20 cellular contexts compared by ENCODE assay signal in genomic region chr17:17089796-17090641, GRCh38. TPM values are rescaled to one million over a fixed set of nuclear protein-coding genes. Genes with fewer than 3 reads are reported as not detected.
DNase-seq lines count a peak whose midpoint lies in the region; ATAC-seq, FAIRE-seq and TF ChIP-seq lines count a peak whose summit lies in the region.
"Had no signal": no experiment of that assay in that cellular context is flagged by ENCODE, and none has a peak within 500 bp of the region (broad histone marks: within the 10 kb centered on the region; RNA-seq: fewer than 3 reads in every experiment).

No MANE protein-coding gene starts in this region.

- H3K36me3 Mint-ChIP-seq in activated CD4-positive, alpha-beta memory T cell treated with anti-CD3 and anti-CD28 coated beads for 36 hours, result peaks cover 2% of the 10 kb centered on the region
- peaks cover 9% of the 10 kb centered on the region for H3K36me3 Mint-ChIP-seq in activated CD4-positive, alpha-beta memory T cell treated with anti-CD3 and anti-CD28 coated beads, Interleukin-2, amount 10 ng/mL, durations not matched to agents 7 days and 5 days (ENCODE audit: low read depth)

- WGBS in small intestine, 3 donors, result 79 to 85% (median 80%) methylated on average over 18 of the region's 18 CpGs

- no peaks in the 10 kb centered on the region for H3K9me3 Mint-ChIP-seq in activated CD4-positive, alpha-beta memory T cell treated with anti-CD3 and anti-CD28 coated beads for 36 hours
- H3K9me3 Mint-ChIP-seq in activated CD4-positive, alpha-beta memory T cell treated with anti-CD3 and anti-CD28 coated beads, Interleukin-2, amount 10 ng/mL, durations not matched to agents 7 days and 5 days, result no peaks in the 10 kb centered on the region
- H3K9me3 Mint-ChIP-seq: CD8-positive, alpha-beta T cell; nephron; stimulated activated naive CD8-positive, alpha-beta T cell treated with anti-CD3 and anti-CD28 coated beads, Interleukin-15, Interleukin-2, amounts not matched to agents 100 ng/mL and 50 ng/mL, for 24 hours; T-helper 2 cell treated with Interferon-gamma antibody and Interleukin-4, amounts not matched to agents 5 μg/mL and 100 μg/mL, for 36 hours had no signal

- POLR2A ChIA-PET in activated CD4-positive, alpha-beta memory T cell treated with anti-CD3 and anti-CD28 coated beads for 36 hours (lab: Charles Lee), result no interaction called here
- POLR2A ChIA-PET in activated CD4-positive, alpha-beta memory T cell treated with anti-CD3 and anti-CD28 coated beads, Interleukin-2, amount 10 ng/mL, durations not matched to agents 7 days and 5 days (lab: Charles Lee), result no interaction called here
- POLR2A ChIA-PET in PC-3 (lab: Charles Lee; ENCODE audit: unreplicated experiment), result interaction anchor here (0.7 kb wide), 2 partner anchors 24 to 55 kb away, joined by 3 to 5 read pairs; no protein-coding TSS in a partner anchor

- peak overlapping the region; percentile 2; the same call in 1 of the 2 replicates for H3K27ac ChIP-seq in PC-3 (ENCODE audit: low read length)
- peak overlapping the region; percentile 12 for H3K27ac ChIP-seq in epithelial cell of prostate
- H3K27ac ChIP-seq in small intestine (ENCODE audit: low read depth in 1 of 2, low read length in 1 of 2), result peak overlapping the region; percentile 32 to 56
- H3K27ac ChIP-seq: uterus had no signal

- TF ChIP-seq POLR2A in H54 (IDR thresholded peaks at IDR 0.05; ENCODE audit: low read depth, low read length), result no peak

- no peak overlapping the region for H2AFZ ChIP-seq in PC-3 (ENCODE audit: low read length)

- H3K27me3 ChIP-seq in PC-3 (ENCODE audit: low read length) (no peaks in the 10 kb centered on the region), small intestine (ENCODE audit: control insufficient read depth in 2 of 2, insufficient read depth in 2 of 2, low read length in 2 of 2) (no peaks in the 10 kb centered on the region)
- H3K27me3 ChIP-seq: uterus had no signal

- TF ChIP-seq CTCF in PC-3 (conservative IDR thresholded peaks at IDR 0.05; ENCODE audit: low read depth, low read length), result no peak

- ATAC-seq in PC-3, result no peak
- no peak for ATAC-seq in HG03457 (IDR thresholded peaks at IDR 0.05; ENCODE audit: unreplicated experiment)
- ATAC-seq: CD8-positive, alpha-beta T cell had no signal

- peak overlapping the region; percentile 67 for H3K27ac Mint-ChIP-seq in activated CD4-positive, alpha-beta memory T cell treated with anti-CD3 and anti-CD28 coated beads for 36 hours
- no peak overlapping the region for H3K27ac Mint-ChIP-seq in activated CD4-positive, alpha-beta memory T cell treated with anti-CD3 and anti-CD28 coated beads, Interleukin-2, amount 10 ng/mL, durations not matched to agents 7 days and 5 days
- H3K27ac Mint-ChIP-seq: CD8-positive, alpha-beta T cell had no signal

- H3K27me3 Mint-ChIP-seq in activated CD4-positive, alpha-beta memory T cell treated with anti-CD3 and anti-CD28 coated beads for 36 hours, result no peaks in the 10 kb centered on the region
- no peaks in the 10 kb centered on the region for H3K27me3 Mint-ChIP-seq in activated CD4-positive, alpha-beta memory T cell treated with anti-CD3 and anti-CD28 coated beads, Interleukin-2, amount 10 ng/mL, durations not matched to agents 7 days and 5 days
- H3K27me3 Mint-ChIP-seq: stimulated activated naive CD8-positive, alpha-beta T cell treated with anti-CD3 and anti-CD28 coated beads, Interleukin-15, Interleukin-2, amounts not matched to agents 100 ng/mL and 50 ng/mL, for 24 hours had no signal

- no peaks in the 10 kb centered on the region for H3K9me2 ChIP-seq in PC-3 (replicated peaks; ENCODE audit: low read length)

- no peaks in the 10 kb centered on the region for H3K9me3 ChIP-seq in PC-3 (ENCODE audit: low read length)
- no peaks in the 10 kb centered on the region for H3K9me3 ChIP-seq in small intestine (ENCODE audit: control insufficient read depth, low read depth)
- H3K9me3 ChIP-seq: uterus had no signal

- peaks cover 100% of the 10 kb centered on the region for H3K79me2 ChIP-seq in PC-3 (ENCODE audit: low read length)

- no peak overlapping the region for H3K4me3 Mint-ChIP-seq in activated CD4-positive, alpha-beta memory T cell treated with anti-CD3 and anti-CD28 coated beads for 36 hours
- no peak overlapping the region for H3K4me3 Mint-ChIP-seq in activated CD4-positive, alpha-beta memory T cell treated with anti-CD3 and anti-CD28 coated beads, Interleukin-2, amount 10 ng/mL, durations not matched to agents 7 days and 5 days
- H3K4me3 Mint-ChIP-seq: CD8-positive, alpha-beta T cell; nephron; stimulated activated naive CD8-positive, alpha-beta T cell treated with anti-CD3 and anti-CD28 coated beads, Interleukin-15, Interleukin-2, amounts not matched to agents 100 ng/mL and 50 ng/mL, for 24 hours; T-helper 2 cell treated with Interferon-gamma antibody and Interleukin-4, amounts not matched to agents 5 μg/mL and 100 μg/mL, for 36 hours had no signal

- H4K20me1 ChIP-seq in PC-3 (ENCODE audit: low read length), result peaks cover 98% of the 10 kb centered on the region

- H3F3A ChIP-seq in PC-3 (ENCODE audit: low read length, unreplicated experiment), result peaks cover 28% of the 10 kb centered on the region

- H3K4me1 Mint-ChIP-seq in activated CD4-positive, alpha-beta memory T cell treated with anti-CD3 and anti-CD28 coated beads for 36 hours (ENCODE audit: low read depth), result peaks cover 44% of the 10 kb centered on the region
- H3K4me1 Mint-ChIP-seq in activated CD4-positive, alpha-beta memory T cell treated with anti-CD3 and anti-CD28 coated beads, Interleukin-2, amount 10 ng/mL, durations not matched to agents 7 days and 5 days, result peaks cover 21% of the 10 kb centered on the region

- no peak overlapping the region for H3K9ac ChIP-seq in PC-3 (ENCODE audit: low read length)

- CTCF ChIA-PET in activated CD4-positive, alpha-beta memory T cell treated with anti-CD3 and anti-CD28 coated beads for 36 hours (lab: Charles Lee), result interaction anchor here (0.7 kb wide), 1 partner anchor 524 kb away, joined by 3 read pairs; no protein-coding TSS in a partner anchor
- CTCF ChIA-PET in activated CD4-positive, alpha-beta memory T cell treated with anti-CD3 and anti-CD28 coated beads, Interleukin-2, amount 10 ng/mL, durations not matched to agents 7 days and 5 days (lab: Charles Lee), result no interaction called here
- CTCF ChIA-PET in PC-3 (lab: Charles Lee), result no interaction called here

- H3K4me3 ChIP-seq in PC-3 (ENCODE audit: low read length) (no peak overlapping the region), small intestine (ENCODE audit: low read depth in 1 of 2, low read length in 2 of 2) (no peak overlapping the region)
- H3K4me3 ChIP-seq: uterus had no signal

- H3K4me1 ChIP-seq in PC-3 (ENCODE audit: insufficient read depth, low read length) (peaks cover 33% of the 10 kb centered on the region), small intestine (ENCODE audit: control insufficient read depth in 2 of 2, insufficient read depth in 1 of 2, low read depth in 1 of 2, low read length in 1 of 2) (peaks cover 11 to 16% of the 10 kb centered on the region in 2 donors)

- no peak for FAIRE-seq in small intestine (lab: Jason Lieb, UNC)
- no peak for FAIRE-seq in H54 (lab: Jason Lieb, UNC)
- FAIRE-seq: A204.1 had no signal

- H3K4me2 ChIP-seq in PC-3 (ENCODE audit: low read length), result 0 out of 2 replicates have a peak overlapping the region, but pooled peaks have one; percentile 7

- no peak for DNase-seq in activated CD4-positive, alpha-beta memory T cell treated with anti-CD3 and anti-CD28 coated beads for 36 hours
- no peak for DNase-seq in activated CD4-positive, alpha-beta memory T cell treated with anti-CD3 and anti-CD28 coated beads, Interleukin-2, amount 10 ng/mL, durations not matched to agents 7 days and 5 days
- DNase-seq in PC-3 (no peak), epithelial cell of prostate (ENCODE audit: low read depth, low spot score) (no peak), small intestine (peak; percentile 87), H54 (ENCODE audit: insufficient read length, low spot score) (no peak), hypothalamus (lab: John Stamatoyannopoulos, UW) (no peak)
- DNase-seq: activated CD4-positive, alpha-beta T cell treated with anti-CD3 and anti-CD28 coated beads for 4 hours; activated T-cell treated with anti-CD3 and anti-CD28 coated beads, Interleukin-2, amount 50 U/mL, for 48 hours; CD8-positive, alpha-beta T cell; KG1; NCI-H1417; NK-92 treated with Interleukin-12 subunit alpha and Interleukin-12 subunit beta, amount 100 ng/mL, for 24 hours; stimulated activated CD4-positive, alpha-beta T cell treated with anti-CD3 and anti-CD28 coated beads, Interleukin-15, amount 100 ng/mL, for 24 hours had no signal

- no TSS peak for BruUV-seq in PC-3 (replicated peaks; lab: Mats Ljungman, UMichigan)

- intact Hi-C loops in activated CD4-positive, alpha-beta memory T cell treated with anti-CD3 and anti-CD28 coated beads for 36 hours (cut with micrococcal nuclease), result no loop called here
- intact Hi-C loops in PC-3 (cut with micrococcal nuclease), result no loop called here

- H3K36me3 ChIP-seq in PC-3 (ENCODE audit: low read depth, low read length) (peaks cover 88% of the 10 kb centered on the region), small intestine (ENCODE audit: control insufficient read depth in 2 of 2, insufficient read depth in 2 of 2, low read length in 2 of 2) (peaks cover 3% of the 10 kb centered on the region in 2 donors)
- H3K36me3 ChIP-seq: uterus had no signal

RNA-seq across cellular contexts. Expression of gene MPRIP, which starts 47.8 kb away (rescaled TPM):
- total RNA-seq in activated CD4-positive, alpha-beta memory T cell treated with anti-CD3 and anti-CD28 coated beads for 36 hours, result 100 to 1,000 TPM; 145 to 157 TPM
- 100 to 1,000 TPM; 196 to 207 TPM for total RNA-seq in activated CD4-positive, alpha-beta memory T cell treated with anti-CD3 and anti-CD28 coated beads, Interleukin-2, amount 10 ng/mL, durations not matched to agents 7 days and 5 days
- total RNA-seq in PC-3 (2014; rRNA removed), result 1,274 and 1,459 TPM in 2 replicates
- 100 to 1,000 TPM in 2 of 3 donors, 10 to 100 TPM in 1; 98.9 to 233 (median 219) TPM for polyA plus RNA-seq in small intestine
